ENCODE assay signal across 8 cellular contexts in the genomic region with DNA sequence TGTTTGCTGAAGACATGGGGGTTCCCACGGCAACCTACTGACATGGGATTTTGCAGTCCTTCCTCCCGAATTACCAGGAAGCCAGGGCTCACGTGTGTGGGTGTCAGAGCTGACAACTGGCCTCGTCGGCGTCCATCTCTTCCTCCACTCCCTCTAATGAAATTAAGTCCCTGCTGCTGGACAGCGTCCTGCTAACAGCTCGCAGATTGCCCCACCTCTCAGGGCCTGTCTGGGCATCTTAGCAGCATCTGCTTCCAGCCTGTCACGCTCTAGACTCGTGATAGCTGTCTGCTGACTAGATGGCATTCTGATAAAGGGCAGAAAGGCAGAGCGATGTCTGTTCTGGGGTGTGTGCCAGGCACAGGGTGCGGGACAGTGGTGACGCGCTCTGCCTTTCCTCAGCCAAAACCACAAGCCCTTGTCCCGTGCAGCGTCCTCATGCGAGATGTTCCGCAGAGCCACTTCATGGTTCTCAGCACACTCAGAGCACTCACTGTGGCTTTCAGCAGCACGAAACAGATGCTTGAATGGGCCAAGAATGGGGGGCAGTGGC.
DNase-seq lines count a peak whose midpoint lies in the region; ATAC-seq lines count a peak whose summit lies in the region.

No MANE protein-coding gene starts in this region.

- no peak overlapping the region for H3K4me3 Mint-ChIP-seq in activated naive CD4-positive, alpha-beta T cell treated with anti-CD3 and anti-CD28 coated beads, Interleukin-2, amount 10 ng/mL, durations not matched to agents 7 days and 5 days

- H3K9me3 Mint-ChIP-seq in activated naive CD4-positive, alpha-beta T cell treated with anti-CD3 and anti-CD28 coated beads, Interleukin-2, amount 10 ng/mL, durations not matched to agents 7 days and 5 days, result peaks cover 19% of the 10 kb centered on the region

- ATAC-seq in HG03469 (IDR thresholded peaks at IDR 0.05; ENCODE audit: unreplicated experiment) (no peak), HG03457 (IDR thresholded peaks at IDR 0.05; ENCODE audit: unreplicated experiment) (no peak)

- peak overlapping the region; percentile 82 for H3K27ac Mint-ChIP-seq in activated naive CD4-positive, alpha-beta T cell treated with anti-CD3 and anti-CD28 coated beads, Interleukin-2, amount 10 ng/mL, durations not matched to agents 7 days and 5 days

- peaks cover 52% of the 10 kb centered on the region for H3K4me1 Mint-ChIP-seq in activated naive CD4-positive, alpha-beta T cell treated with anti-CD3 and anti-CD28 coated beads, Interleukin-2, amount 10 ng/mL, durations not matched to agents 7 days and 5 days

- peaks cover 4% of the 10 kb centered on the region for H3K27me3 Mint-ChIP-seq in activated naive CD4-positive, alpha-beta T cell treated with anti-CD3 and anti-CD28 coated beads, Interleukin-2, amount 10 ng/mL, durations not matched to agents 7 days and 5 days

- DNase-seq in CD1c-positive myeloid dendritic cell (ENCODE audit: extremely low spot score) (peak; percentile 97), NCI-H2171 treated with DMSO at 0.1 percent for 48 hours (lab: John Stamatoyannopoulos, UW) (peak; percentile 71), glomerular visceral epithelial cell (ENCODE audit: extremely low spot score) (peak; percentile 88), putamen (ENCODE audit: low spot score) (peak; percentile 74), 8988T (no peak)
- DNase-seq in activated naive CD4-positive, alpha-beta T cell treated with anti-CD3 and anti-CD28 coated beads, Interleukin-2, amount 10 ng/mL, durations not matched to agents 7 days and 5 days, result peak; percentile 64

- H3K36me3 Mint-ChIP-seq in activated naive CD4-positive, alpha-beta T cell treated with anti-CD3 and anti-CD28 coated beads, Interleukin-2, amount 10 ng/mL, durations not matched to agents 7 days and 5 days, result peaks cover 18% of the 10 kb centered on the region

- CTCF ChIA-PET in activated naive CD4-positive, alpha-beta T cell treated with anti-CD3 and anti-CD28 coated beads, Interleukin-2, amount 10 ng/mL, durations not matched to agents 7 days and 5 days (lab: Charles Lee), result interaction anchor here (0.6 kb wide), 1 partner anchor 9 kb away, joined by 3 read pairs; no protein-coding TSS in a partner anchor
